Comparison of ENCODE assay signal across 8 cellular contexts in the genomic region with DNA sequence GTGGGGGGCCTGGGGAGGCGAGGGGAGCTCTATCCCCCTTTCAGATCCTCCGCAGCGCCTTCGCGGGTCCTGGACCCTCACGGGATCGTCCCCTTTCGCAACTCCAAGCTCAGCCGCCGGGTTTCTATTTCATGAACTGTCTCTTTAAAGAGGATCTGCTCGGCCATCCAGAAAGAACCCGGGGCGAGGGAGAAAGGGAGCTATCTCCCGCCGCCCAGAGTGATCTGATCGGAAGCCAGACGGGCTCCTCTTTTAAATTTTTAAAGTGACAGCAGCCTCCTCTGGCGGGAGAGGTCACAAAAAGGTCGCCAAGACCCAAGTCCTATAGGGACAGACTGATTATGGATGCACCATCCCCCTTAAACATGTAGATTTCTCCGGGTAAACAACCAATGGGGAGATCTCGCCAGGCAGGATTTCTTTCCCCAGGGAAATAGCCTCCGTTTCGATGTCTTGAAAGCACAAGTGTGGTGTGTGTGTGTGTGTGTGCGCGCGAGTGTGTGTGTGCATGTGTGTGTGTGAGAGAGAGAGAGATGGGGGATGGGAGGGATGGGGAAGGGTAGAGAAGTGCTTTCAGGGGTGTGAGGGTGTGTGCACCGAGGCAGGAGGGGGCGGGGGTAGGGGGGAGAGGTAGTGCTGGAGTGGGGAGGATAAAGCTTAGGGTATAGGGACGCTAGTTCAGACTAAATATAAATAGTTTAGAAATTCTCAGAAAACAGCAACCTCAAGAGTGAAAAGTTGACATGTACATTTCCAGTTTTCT.
DNase-seq lines count a peak whose midpoint lies in the region; ATAC-seq, FAIRE-seq and TF ChIP-seq lines count a peak whose summit lies in the region.

No MANE protein-coding gene starts in this region.

- no peaks in the 10 kb centered on the region for H3K9me3 Mint-ChIP-seq in activated CD4-positive, alpha-beta T cell treated with anti-CD3 and anti-CD28 coated beads, Interleukin-2, amount 10 ng/mL, durations not matched to agents 7 days and 5 days
- no peaks in the 10 kb centered on the region for H3K9me3 Mint-ChIP-seq in astrocyte (ENCODE audit: unreplicated experiment)

- H3K36me3 ChIP-seq in astrocyte (ENCODE audit: insufficient read depth, low read length) (peaks cover 6% of the 10 kb centered on the region), hepatocyte (replicated peaks; ENCODE audit: insufficient read depth, low read depth) (no peaks in the 10 kb centered on the region)

- POLR2A ChIA-PET in activated CD4-positive, alpha-beta T cell treated with anti-CD3 and anti-CD28 coated beads, Interleukin-2, amount 10 ng/mL, durations not matched to agents 7 days and 5 days (lab: Charles Lee), result no interaction called here

- no peaks in the 10 kb centered on the region for H4K20me1 ChIP-seq in astrocyte (ENCODE audit: insufficient read depth, low read length)
- H4K20me1 ChIP-seq in hepatocyte (ENCODE audit: insufficient read depth, poor library complexity, severe bottlenecking), result no peaks in the 10 kb centered on the region

- no peaks in the 10 kb centered on the region for H3K9me2 ChIP-seq in hepatocyte (replicated peaks; ENCODE audit: insufficient read depth)

- no peaks in the 10 kb centered on the region for H3K36me3 Mint-ChIP-seq in activated CD4-positive, alpha-beta T cell treated with anti-CD3 and anti-CD28 coated beads, Interleukin-2, amount 10 ng/mL, durations not matched to agents 7 days and 5 days (ENCODE audit: low read depth)
- no peaks in the 10 kb centered on the region for H3K36me3 Mint-ChIP-seq in astrocyte (ENCODE audit: low read depth, unreplicated experiment)

- no peak for ATAC-seq in HG03378 (IDR thresholded peaks at IDR 0.05; ENCODE audit: unreplicated experiment)

- peaks cover 13% of the 10 kb centered on the region for H3K4me1 ChIP-seq in astrocyte (ENCODE audit: insufficient read depth, low read length)
- peaks cover 27% of the 10 kb centered on the region for H3K4me1 ChIP-seq in hepatocyte (ENCODE audit: insufficient read depth)

- DNase-seq in activated CD4-positive, alpha-beta T cell treated with anti-CD3 and anti-CD28 coated beads, Interleukin-2, amount 10 ng/mL, durations not matched to agents 7 days and 5 days, result peak; percentile 6
- DNase-seq in activated CD4-positive, alpha-beta T cell treated with anti-CD3 and anti-CD28 coated beads, Interleukin-2, amount 50 U/mL, for 4 hours, result no peak
- DNase-seq in NCI-H510A treated with DMSO at 0.1 percent for 48 hours (lab: John Stamatoyannopoulos, UW), result peak; percentile 63
- DNase-seq in astrocyte (ENCODE audit: low read depth), result peak; percentile 75
- peak; percentile 56 for DNase-seq in hepatocyte (ENCODE audit: low spot score)
- DNase-seq in pulmonary artery endothelial cell (ENCODE audit: low read depth, low spot score), result peak; percentile 54
- no peak for DNase-seq in central memory CD4-positive, alpha-beta T cell

- H2AFZ ChIP-seq in astrocyte (ENCODE audit: low read depth, low read length), result peak overlapping the region; percentile 81
- H2AFZ ChIP-seq in hepatocyte, result peak overlapping the region; percentile 68

- H3K9ac ChIP-seq in astrocyte (ENCODE audit: low read length), result peak overlapping the region; percentile 95

- no peak overlapping the region for H3K27ac Mint-ChIP-seq in activated CD4-positive, alpha-beta T cell treated with anti-CD3 and anti-CD28 coated beads, Interleukin-2, amount 10 ng/mL, durations not matched to agents 7 days and 5 days
- H3K27ac Mint-ChIP-seq in astrocyte (ENCODE audit: unreplicated experiment), result peak overlapping the region; percentile 70

- TF ChIP-seq CTCF in astrocyte (IDR thresholded peaks at IDR 0.05; ENCODE audit: insufficient read depth, low read depth, low read length), result no peak
- no peak for TF ChIP-seq CTCF in hepatocyte (IDR thresholded peaks at IDR 0.05; ENCODE audit: poor library complexity)

- no peaks in the 10 kb centered on the region for H3K27me3 ChIP-seq in astrocyte (ENCODE audit: insufficient read depth, low read length)
- peaks cover 27% of the 10 kb centered on the region for H3K27me3 ChIP-seq in hepatocyte

- H3K79me2 ChIP-seq in astrocyte (ENCODE audit: insufficient read depth, low read length), result peaks cover 36% of the 10 kb centered on the region
- peaks cover 16% of the 10 kb centered on the region for H3K79me2 ChIP-seq in hepatocyte

- H3K27ac ChIP-seq in astrocyte (ENCODE audit: low read depth, low read length), result peak overlapping the region; percentile 87
- H3K27ac ChIP-seq in hepatocyte, result peak overlapping the region; percentile 35

- H3K4me2 ChIP-seq in astrocyte (ENCODE audit: low read length) (peak overlapping the region; percentile 94), hepatocyte (peak overlapping the region; percentile 92)

- no peaks in the 10 kb centered on the region for H3K9me3 ChIP-seq in astrocyte (ENCODE audit: insufficient read depth, low read depth, low read length)
- H3K9me3 ChIP-seq in hepatocyte (ENCODE audit: low read depth), result no peaks in the 10 kb centered on the region

- FAIRE-seq in astrocyte (lab: Jason Lieb, UNC), result no peak

- peak overlapping the region; percentile 95 for H3K4me3 ChIP-seq in astrocyte (ENCODE audit: insufficient read depth, low read depth, low read length)
- H3K4me3 ChIP-seq in hepatocyte, result peak overlapping the region; percentile 59

- H3K4me1 Mint-ChIP-seq in activated CD4-positive, alpha-beta T cell treated with anti-CD3 and anti-CD28 coated beads, Interleukin-2, amount 10 ng/mL, durations not matched to agents 7 days and 5 days, result peaks cover 18% of the 10 kb centered on the region
- peaks cover 7% of the 10 kb centered on the region for H3K4me1 Mint-ChIP-seq in astrocyte (ENCODE audit: low read depth, unreplicated experiment)

- H3K27me3 Mint-ChIP-seq in activated CD4-positive, alpha-beta T cell treated with anti-CD3 and anti-CD28 coated beads, Interleukin-2, amount 10 ng/mL, durations not matched to agents 7 days and 5 days, result peaks cover 74% of the 10 kb centered on the region
- H3K27me3 Mint-ChIP-seq in astrocyte (ENCODE audit: low read depth, unreplicated experiment), result peaks cover 3% of the 10 kb centered on the region

- CTCF ChIA-PET in activated CD4-positive, alpha-beta T cell treated with anti-CD3 and anti-CD28 coated beads, Interleukin-2, amount 10 ng/mL, durations not matched to agents 7 days and 5 days (lab: Charles Lee), result interaction anchor here (0.8 to 3.1 kb wide), 2 partner anchors 14 to 521 kb away, joined by 3 to 18 read pairs; no protein-coding TSS in a partner anchor

- H3K4me3 Mint-ChIP-seq in activated CD4-positive, alpha-beta T cell treated with anti-CD3 and anti-CD28 coated beads, Interleukin-2, amount 10 ng/mL, durations not matched to agents 7 days and 5 days, result peak overlapping the region; percentile 45
- H3K4me3 Mint-ChIP-seq in astrocyte (ENCODE audit: unreplicated experiment), result peak overlapping the region; percentile 96

- 1% methylated on average over 17 of the region's 29 CpGs for WGBS in hepatocyte (ENCODE audit: low lambda C conversion rate, missing lambda C conversion rate)

Comparison
In these comparisons a context has a peak if more than half of its experiments do, and no peak if none do; other contexts are left out.
1. DNase-seq: peak in activated CD4-positive, alpha-beta T cell treated with anti-CD3 and anti-CD28 coated beads, Interleukin-2, amount 10 ng/mL, durations not matched to agents 7 days and 5 days (single experiment), NCI-H510A treated with DMSO at 0.1 percent for 48 hours (single experiment), astrocyte (single experiment), hepatocyte (single experiment) and pulmonary artery endothelial cell (single experiment); none in activated CD4-positive, alpha-beta T cell treated with anti-CD3 and anti-CD28 coated beads, Interleukin-2, amount 50 U/mL, for 4 hours (0 of 2) and central memory CD4-positive, alpha-beta T cell (single experiment).